In genomic region chr12:13046914-13047472, GRCh38 we compare ENCODE assay signal across 22 cellular contexts. TPM values are rescaled to one million over a fixed set of nuclear protein-coding genes. Genes with fewer than 3 reads are reported as not detected.
A peak's percentile ranks its signal among the peaks of the same experiment; 100 is the strongest.
DNase-seq lines count a peak whose midpoint lies in the region; ATAC-seq, FAIRE-seq and TF ChIP-seq lines count a peak whose summit lies in the region.
"Had no signal": no experiment of that assay in that cellular context is flagged by ENCODE, and none has a peak within 500 bp of the region (broad histone marks: within the 10 kb centered on the region; RNA-seq: fewer than 3 reads in every experiment).

No MANE protein-coding gene starts in this region.

- H3K27ac ChIP-seq in right lobe of liver: no peak overlapping the region
- H3K27ac ChIP-seq: BLaER1 treated with 17β-estradiol and CSF1 and Interleukin-3, amounts not matched to agents 10 nM and 100 nM; esophagus muscularis mucosa; heart right ventricle; RWPE1; skin epidermis; tibial nerve had no signal

- H3K27me3 ChIP-seq in right lobe of liver: no peaks in the 10 kb centered on the region
- H3K27me3 ChIP-seq: BLaER1 treated with 17β-estradiol and CSF1 and Interleukin-3, amounts not matched to agents 10 nM and 100 nM; esophagus muscularis mucosa; tibial nerve had no signal

- DNase-seq in GM13977 (ENCODE audit: low spot score): peak; percentile 29
- no peak for DNase-seq in right lobe of liver
- no peak for DNase-seq in HTR-8/SVneo (ENCODE audit: insufficient read length, low spot score)
- no peak for DNase-seq in NOMO-1 treated with DMSO at 0.1 percent for 48 hours (lab: John Stamatoyannopoulos, UW; ENCODE audit: unreplicated experiment)
- no peak for DNase-seq in AG20443 (ENCODE audit: low spot score)
- DNase-seq: activated CD8-positive, alpha-beta memory T cell treated with anti-CD3 and anti-CD28 coated beads, Interleukin-2, amount 10 ng/mL, durations not matched to agents 7 days and 5 days; activated naive CD4-positive, alpha-beta T cell treated with anti-CD3 and anti-CD28 coated beads for 36 hours; heart right ventricle; IMR-90; NCI-H1048; NCI-H2081 treated with DMSO at 0.1 percent for 48 hours; NCI-H748 treated with DMSO at 0.1 percent for 48 hours had no signal

- intact Hi-C loops in right lobe of liver (cut with DNase I): no loop called here

- no peak for FAIRE-seq in HTR-8/SVneo (lab: Jason Lieb, UNC)
- FAIRE-seq: bronchial epithelial cell had no signal

- H3K4me1 ChIP-seq in right lobe of liver: peaks cover 0 to 12% (median 0%) of the 10 kb centered on the region in 4 donors

- ATAC-seq in GM19452 (IDR thresholded peaks at IDR 0.05; ENCODE audit: unreplicated experiment): peak; percentile 59
- ATAC-seq in HG03175 (IDR thresholded peaks at IDR 0.05; ENCODE audit: unreplicated experiment): peak; percentile 59
- peak; percentile 40 to 57 (median 46) for ATAC-seq in right lobe of liver
- ATAC-seq: activated CD8-positive, alpha-beta memory T cell treated with anti-CD3 and anti-CD28 coated beads, Interleukin-2, amount 10 ng/mL, durations not matched to agents 7 days and 5 days; heart right ventricle had no signal

- in situ Hi-C loops in GM13977 (cut with MboI; ENCODE audit: low pct_unique_long_range_greater_than_20kb, low sequenced_read_pairs, unreplicated experiment): no loop called here

- no peak for TF ChIP-seq POLR2A in right lobe of liver (IDR thresholded peaks at IDR 0.05)

- no peak overlapping the region for H3K4me3 ChIP-seq in right lobe of liver
- H3K4me3 ChIP-seq: BLaER1 treated with 17β-estradiol and CSF1 and Interleukin-3, amounts not matched to agents 10 nM and 100 nM; esophagus muscularis mucosa; heart right ventricle; skin epidermis; tibial nerve had no signal

- 16% methylated on average over 1 of the region's 1 CpG for WGBS in right lobe of liver (ENCODE audit: insufficient coverage, low coverage, low lambda C conversion rate, missing lambda C conversion rate)

- H3K9me3 ChIP-seq in right lobe of liver: no peaks in the 10 kb centered on the region
- H3K9me3 ChIP-seq: esophagus muscularis mucosa, heart right ventricle, tibial nerve had no signal

- TF ChIP-seq CTCF in GM13977 (IDR thresholded peaks at IDR 0.05; ENCODE audit: extremely low read depth, insufficient read depth, missing control alignments) (no peak), right lobe of liver (IDR thresholded peaks at IDR 0.05) (no peak)

- no peaks in the 10 kb centered on the region for H3K36me3 ChIP-seq in right lobe of liver
- H3K36me3 ChIP-seq: esophagus muscularis mucosa, heart right ventricle, tibial nerve had no signal

RNA-seq across cellular contexts. Expression of gene FAM234B, which starts 2.8 kb away (rescaled TPM):
- total RNA-seq in right lobe of liver: 1 to 10 TPM; 2.9 to 4.8 (median 3.2) TPM

RNA-seq across cellular contexts. Expression of gene HEBP1, which starts 46.9 kb away (rescaled TPM):
- total RNA-seq in right lobe of liver: 100 to 1,000 TPM in 1 of 6 experiments, 10 to 100 TPM in 5; 45.8 to 100 (median 68.9) TPM

RNA-seq across cellular contexts. Expression of gene GSG1, which starts 56.5 kb away (rescaled TPM):
- not detected for total RNA-seq in right lobe of liver
- total RNA-seq: activated CD8-positive, alpha-beta memory T cell treated with anti-CD3 and anti-CD28 coated beads, Interleukin-2, amount 10 ng/mL, durations not matched to agents 7 days and 5 days; activated naive CD4-positive, alpha-beta T cell treated with anti-CD3 and anti-CD28 coated beads for 36 hours; bronchial epithelial cell; esophagus muscularis mucosa; heart right ventricle; kidney epithelial cell; osteocyte; tibial nerve had no signal
